In genomic region chr12:20963762-20964161, GRCh38 we compare ENCODE assay signal across 1 cellular context.
TF ChIP-seq lines count a peak whose summit lies in the region.

No MANE protein-coding gene starts in this region.

TF ChIP-seq in liver, 16 proteins besides CTCF, POLR2A, EP300 and RAD21 (continued from another document):
- TF ChIP-seq REST (IDR thresholded peaks at IDR 0.05), result no peak
- no peak for TF ChIP-seq TAF1 (conservative IDR thresholded peaks at IDR 0.05)
- peak; percentile 52 for TF ChIP-seq SP1 (IDR thresholded peaks at IDR 0.05)
- peak; percentile 81 for TF ChIP-seq FOXA1 (IDR thresholded peaks at IDR 0.05)
- peak; percentile 79 for TF ChIP-seq YY1 (IDR thresholded peaks at IDR 0.05)
- no peak for TF ChIP-seq HNF4G (IDR thresholded peaks at IDR 0.05)
- peak; percentile 73 for TF ChIP-seq MAX (IDR thresholded peaks at IDR 0.05)
- TF ChIP-seq NR2F2 (IDR thresholded peaks at IDR 0.05), result no peak
- peak; percentile 42 to 59 for TF ChIP-seq HNF4A (conservative IDR thresholded peaks at IDR 0.05)
- peak; percentile 67 for TF ChIP-seq ZBTB33 (IDR thresholded peaks at IDR 0.05)
- no peak for TF ChIP-seq GABPA (IDR thresholded peaks at IDR 0.05 in 1 of 2, conservative IDR thresholded peaks at IDR 0.05 in 1 of 2)
